27 cellular contexts compared by ENCODE assay signal in genomic region chr17:8957721-8958120, GRCh38. TPM values are rescaled to one million over a fixed set of nuclear protein-coding genes. Genes with fewer than 3 reads are reported as not detected.
DNase-seq lines count a peak whose midpoint lies in the region; ATAC-seq, FAIRE-seq and TF ChIP-seq lines count a peak whose summit lies in the region.
"Had no signal": no experiment of that assay in that cellular context is flagged by ENCODE, and none has a peak within 500 bp of the region (broad histone marks: within the 10 kb centered on the region; RNA-seq: fewer than 3 reads in every experiment).

No MANE protein-coding gene starts in this region.

- no peak overlapping the region for H3K4me3 ChIP-seq in CD4-positive, alpha-beta memory T cell (ENCODE audit: low read length in 2 of 2)
- H3K4me3 ChIP-seq in mucosa of descending colon (no peak overlapping the region), upper lobe of left lung (no peak overlapping the region)
- H3K4me3 ChIP-seq: pancreas, right atrium auricular region had no signal

- no peaks in the 10 kb centered on the region for H3K9me3 Mint-ChIP-seq in activated CD4-positive, alpha-beta T cell treated with anti-CD3 and anti-CD28 coated beads for 36 hours (ENCODE audit: low read depth)
- H3K9me3 Mint-ChIP-seq in CD4-positive, alpha-beta memory T cell: no peaks in the 10 kb centered on the region
- no peaks in the 10 kb centered on the region for H3K9me3 Mint-ChIP-seq in activated naive CD8-positive, alpha-beta T cell (ENCODE audit: low read depth)
- H3K9me3 Mint-ChIP-seq in naive thymus-derived CD8-positive, alpha-beta T cell: peaks cover 0 to 3% (median 0%) of the 10 kb centered on the region in 9 donors
- H3K9me3 Mint-ChIP-seq: WTC11 had no signal

- no peaks in the 10 kb centered on the region for H3K27me3 Mint-ChIP-seq in activated CD4-positive, alpha-beta T cell treated with anti-CD3 and anti-CD28 coated beads for 36 hours
- H3K27me3 Mint-ChIP-seq in CD4-positive, alpha-beta memory T cell: no peaks in the 10 kb centered on the region
- no peaks in the 10 kb centered on the region for H3K27me3 Mint-ChIP-seq in activated naive CD8-positive, alpha-beta T cell
- no peaks in the 10 kb centered on the region for H3K27me3 Mint-ChIP-seq in naive thymus-derived CD8-positive, alpha-beta T cell

- no peak for TF ChIP-seq EP300 in upper lobe of left lung (IDR thresholded peaks at IDR 0.05)

- peaks cover 89% of the 10 kb centered on the region for H3K4me1 Mint-ChIP-seq in activated CD4-positive, alpha-beta T cell treated with anti-CD3 and anti-CD28 coated beads for 36 hours
- H3K4me1 Mint-ChIP-seq in CD4-positive, alpha-beta memory T cell: peaks cover 78 to 99% (median 92%) of the 10 kb centered on the region in 4 donors
- peaks cover 95% of the 10 kb centered on the region for H3K4me1 Mint-ChIP-seq in activated naive CD8-positive, alpha-beta T cell (ENCODE audit: low read depth)
- peaks cover 60 to 99% (median 98%) of the 10 kb centered on the region in 4 donors for H3K4me1 Mint-ChIP-seq in naive thymus-derived CD8-positive, alpha-beta T cell

- no peaks in the 10 kb centered on the region for H3K27me3 ChIP-seq in CD4-positive, alpha-beta memory T cell (ENCODE audit: insufficient read depth, low read length)
- H3K27me3 ChIP-seq in upper lobe of left lung: no peaks in the 10 kb centered on the region
- H3K27me3 ChIP-seq: BE2C, pancreas, right atrium auricular region had no signal

- TF ChIP-seq POLR2A in H54 (IDR thresholded peaks at IDR 0.05; ENCODE audit: low read depth, low read length): no peak
- TF ChIP-seq POLR2A in upper lobe of left lung (IDR thresholded peaks at IDR 0.05): no peak

- H3K4me3 Mint-ChIP-seq in activated CD4-positive, alpha-beta T cell treated with anti-CD3 and anti-CD28 coated beads for 36 hours: no peak overlapping the region
- H3K4me3 Mint-ChIP-seq in CD4-positive, alpha-beta memory T cell: peak overlapping the region in 4 of 8 donors; percentile 51 to 91 (median 65)
- no peak overlapping the region for H3K4me3 Mint-ChIP-seq in activated naive CD8-positive, alpha-beta T cell
- H3K4me3 Mint-ChIP-seq in naive thymus-derived CD8-positive, alpha-beta T cell: peak overlapping the region in 9 of 10 donors; percentile 30 to 93 (median 67)
- H3K4me3 Mint-ChIP-seq: WTC11 had no signal

- H3K4me1 ChIP-seq in CD4-positive, alpha-beta memory T cell (ENCODE audit: insufficient read depth, low read length): peaks cover 99% of the 10 kb centered on the region
- H3K4me1 ChIP-seq in mucosa of descending colon (ENCODE audit: low read depth) (no peaks in the 10 kb centered on the region), upper lobe of left lung (peaks cover 3 to 34% (median 24%) of the 10 kb centered on the region in 4 donors)
- H3K4me1 ChIP-seq: BE2C, pancreas, right atrium auricular region had no signal

- H3K36me3 Mint-ChIP-seq in activated CD4-positive, alpha-beta T cell treated with anti-CD3 and anti-CD28 coated beads for 36 hours (ENCODE audit: low read depth): peaks cover 40% of the 10 kb centered on the region
- peaks cover 62 to 72% of the 10 kb centered on the region in 2 donors for H3K36me3 Mint-ChIP-seq in CD4-positive, alpha-beta memory T cell
- peaks cover 38% of the 10 kb centered on the region for H3K36me3 Mint-ChIP-seq in activated naive CD8-positive, alpha-beta T cell
- H3K36me3 Mint-ChIP-seq in naive thymus-derived CD8-positive, alpha-beta T cell: peaks cover 6 to 65% (median 27%) of the 10 kb centered on the region in 3 donors
- H3K36me3 Mint-ChIP-seq: WTC11 had no signal

- H3K36me3 ChIP-seq in CD4-positive, alpha-beta memory T cell (ENCODE audit: insufficient read depth, low read length): no peaks in the 10 kb centered on the region
- H3K36me3 ChIP-seq in mucosa of descending colon (ENCODE audit: low read depth) (no peaks in the 10 kb centered on the region), upper lobe of left lung (no peaks in the 10 kb centered on the region)
- H3K36me3 ChIP-seq: BE2C, pancreas, right atrium auricular region had no signal

- WGBS in upper lobe of left lung, 2 donors: 89 to 97% methylated on average over 8 of the region's 8 CpGs

- intact Hi-C loops in activated CD4-positive, alpha-beta T cell treated with anti-CD3 and anti-CD28 coated beads for 36 hours (cut with DNase I, micrococcal nuclease): loop anchor here (1.0 to 5.0 kb wide), 2 partner anchors 8 to 100 kb away; no protein-coding TSS in a partner anchor
- intact Hi-C loops in CD4-positive, alpha-beta memory T cell (cut with micrococcal nuclease): no loop called here
- intact Hi-C loops in mucosa of descending colon (cut with DNase I, micrococcal nuclease): no loop called here

- DNase-seq in activated CD4-positive, alpha-beta T cell treated with anti-CD3 and anti-CD28 coated beads for 36 hours: no peak
- no peak for DNase-seq in activated CD4-positive, alpha-beta T cell treated with anti-CD3 and anti-CD28 coated beads for 48 hours
- no peak for DNase-seq in CD4-positive, alpha-beta memory T cell
- DNase-seq in naive thymus-derived CD8-positive, alpha-beta T cell: no peak
- no peak for DNase-seq in H54 (ENCODE audit: insufficient read length, low spot score)
- DNase-seq in mucosa of descending colon: no peak
- no peak for DNase-seq in upper lobe of left lung
- DNase-seq: activated effector memory CD4-positive, alpha-beta T cell treated with Interleukin-2 at 50 U/mL for 16 hours; anterior cingulate cortex; BE2C; H7; IMR-90; left cardiac atrium; NCI-H1417; NCI-H2107; NCI-H510A treated with DMSO at 0.1 percent for 48 hours; NK-92 treated with Interleukin-12 subunit alpha and Interleukin-12 subunit beta, amount 100 ng/mL, for 24 hours; pancreas; stimulated activated CD4-positive, alpha-beta T cell treated with anti-CD3 and anti-CD28 coated beads, Interleukin-12 subunit alpha, Interleukin-12 subunit beta, amount 100 ng/mL, for 4 hours; stimulated activated CD4-positive, alpha-beta T cell treated with anti-CD3 and anti-CD28 coated beads, Interleukin-4, amount 100 ng/mL, for 4 hours had no signal

- FAIRE-seq in H54 (lab: Jason Lieb, UNC): no peak
- FAIRE-seq: A204.1, pancreas had no signal

- H3K27ac Mint-ChIP-seq in activated CD4-positive, alpha-beta T cell treated with anti-CD3 and anti-CD28 coated beads for 36 hours: peak overlapping the region; percentile 85
- peak overlapping the region; percentile 77 to 100 (median 92) for H3K27ac Mint-ChIP-seq in CD4-positive, alpha-beta memory T cell
- peak overlapping the region; percentile 93 for H3K27ac Mint-ChIP-seq in activated naive CD8-positive, alpha-beta T cell
- H3K27ac Mint-ChIP-seq in naive thymus-derived CD8-positive, alpha-beta T cell: peak overlapping the region; percentile 77 to 100 (median 96)
- H3K27ac Mint-ChIP-seq: WTC11 had no signal

- ATAC-seq in activated CD4-positive, alpha-beta T cell treated with anti-CD3 and anti-CD28 coated beads for 36 hours: no peak
- ATAC-seq in naive thymus-derived CD8-positive, alpha-beta T cell: no peak
- ATAC-seq in mucosa of descending colon (no peak), upper lobe of left lung (ENCODE audit: low FRiP score in 2 of 2) (no peak)
- ATAC-seq: left cardiac atrium, Panc1, pancreas, WTC11 had no signal

- CTCF ChIA-PET in activated CD4-positive, alpha-beta T cell treated with anti-CD3 and anti-CD28 coated beads for 36 hours (lab: Charles Lee): interaction anchor here (0.6 to 2.0 kb wide), 2 partner anchors 17 to 36 kb away, joined by 3 to 4 read pairs; no protein-coding TSS in a partner anchor
- CTCF ChIA-PET in CD4-positive, alpha-beta memory T cell (lab: Charles Lee; ENCODE audit: partially characterized antibody): interaction anchor here (1.1 to 1.8 kb wide), 2 partner anchors 8 to 16 kb away, joined by 3 to 5 read pairs; partner anchors contain the start of gene PIK3R5

- H3K9me3 ChIP-seq in CD4-positive, alpha-beta memory T cell (ENCODE audit: control insufficient read depth in 1 of 2, low read length in 2 of 2): no peaks in the 10 kb centered on the region
- H3K9me3 ChIP-seq in mucosa of descending colon: no peaks in the 10 kb centered on the region
- H3K9me3 ChIP-seq in upper lobe of left lung: no peaks in the 10 kb centered on the region
- H3K9me3 ChIP-seq: BE2C, pancreas, right atrium auricular region had no signal

- peak overlapping the region; percentile 15 for H3K27ac ChIP-seq in CD4-positive, alpha-beta memory T cell (ENCODE audit: low read depth, low read length)
- no peak overlapping the region for H3K27ac ChIP-seq in upper lobe of left lung
- H3K27ac ChIP-seq: pancreas, right atrium auricular region had no signal

- TF ChIP-seq CTCF in mucosa of descending colon (IDR thresholded peaks at IDR 0.05): no peak
- TF ChIP-seq CTCF in upper lobe of left lung (IDR thresholded peaks at IDR 0.05): no peak

- POLR2A ChIA-PET in activated CD4-positive, alpha-beta T cell treated with anti-CD3 and anti-CD28 coated beads for 36 hours (lab: Charles Lee): interaction anchor here (1.4 kb wide), 1 partner anchor 9 kb away, joined by 9 read pairs; no protein-coding TSS in a partner anchor
- POLR2A ChIA-PET in CD4-positive, alpha-beta memory T cell (lab: Charles Lee; ENCODE audit: partially characterized antibody): interaction anchor here (1.4 to 23.7 kb wide), 4 partner anchors 1 to 67 kb away, joined by 3 to 509 read pairs (median 270); partner anchors contain the start of gene PIK3R5
- POLR2A ChIA-PET in naive thymus-derived CD8-positive, alpha-beta T cell (lab: Charles Lee): interaction anchor here (1.8 to 17.1 kb wide), 3 partner anchors 8 to 58 kb away, joined by 11 to 279 read pairs (median 16); partner anchors contain the start of gene PIK3R5

RNA-seq across cellular contexts. Expression of gene PIK3R5, which starts 7.8 kb away (rescaled TPM):
- total RNA-seq in activated CD4-positive, alpha-beta T cell treated with anti-CD3 and anti-CD28 coated beads for 36 hours: 10 to 100 TPM; 20.4 to 29.2 TPM
- total RNA-seq in CD4-positive, alpha-beta memory T cell: 10 to 100 TPM; 85.1 to 89.4 TPM
- 10 to 100 TPM; 18.5 to 62.0 TPM for polyA plus RNA-seq in CD4-positive, alpha-beta memory T cell
- 100 to 1,000 TPM in 1 of 2 experiments, 10 to 100 TPM in 1; 94.1 to 104 TPM for total RNA-seq in naive thymus-derived CD8-positive, alpha-beta T cell
- 10 to 100 TPM; 20.0 to 44.0 (median 25.8) TPM for polyA plus RNA-seq in naive thymus-derived CD8-positive, alpha-beta T cell
- total RNA-seq in mucosa of descending colon (10 to 100 TPM in 1 of 3 donors, 1 to 10 TPM in 2; 2.7 to 10.4 (median 6.8) TPM), upper lobe of left lung (100 to 1,000 TPM in 1 of 6 donors, 10 to 100 TPM in 5; 22.3 to 175 (median 49.8) TPM)
- total RNA-seq: dermis microvascular lymphatic vessel endothelial cell, IMR-90, M059J had no signal
- polyA plus RNA-seq: IMR-90 had no signal

Comparison
In these comparisons a context has a peak if more than half of its experiments do, and no peak if none do; other contexts are left out.
1. H3K4me3 Mint-ChIP-seq: peak in naive thymus-derived CD8-positive, alpha-beta T cell (9 of 10); none in activated CD4-positive, alpha-beta T cell treated with anti-CD3 and anti-CD28 coated beads for 36 hours (single experiment) and activated naive CD8-positive, alpha-beta T cell (single experiment).
2. intact Hi-C loops: an anchor here in activated CD4-positive, alpha-beta T cell treated with anti-CD3 and anti-CD28 coated beads for 36 hours (1.0 to 5.0 kb wide); none called in CD4-positive, alpha-beta memory T cell and mucosa of descending colon.
3. Peak in every context shown above with its lines, with median percentiles within 50 percentile points of each other: H3K27ac Mint-ChIP-seq.